In the genomic region with DNA sequence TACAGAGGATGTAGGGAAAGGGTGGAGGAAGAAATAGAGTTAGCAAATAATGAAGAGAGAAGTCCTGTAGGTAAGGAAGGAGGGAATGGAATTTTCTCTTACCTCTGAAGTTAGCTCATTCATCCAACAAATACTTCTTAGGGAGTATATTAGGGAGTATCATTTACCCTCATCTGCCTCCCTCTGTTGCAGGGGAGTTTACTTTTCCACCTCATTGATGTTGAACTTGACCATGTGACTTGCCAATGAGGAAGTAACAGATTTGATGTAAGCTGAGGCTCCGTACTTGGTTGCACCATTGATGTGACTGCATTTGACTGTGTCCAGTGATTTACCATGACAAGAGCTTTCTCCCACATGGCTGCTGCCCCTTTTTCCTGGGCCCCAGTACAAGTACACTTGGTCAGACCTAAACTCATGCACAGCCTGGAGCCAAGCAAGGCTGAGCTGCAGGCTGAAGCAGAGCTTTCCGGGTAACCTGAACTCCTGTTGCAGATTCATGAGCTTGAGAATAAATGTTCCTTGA, we compare ENCODE assay signal across 24 cellular contexts.
"Had no signal": no experiment of that assay in that cellular context is flagged by ENCODE, and none has a peak within 500 bp of the region (broad histone marks: within the 10 kb centered on the region; RNA-seq: fewer than 3 reads in every experiment).

No MANE protein-coding gene starts in this region.

- DNase-seq: activated CD4-positive, alpha-beta T cell treated with anti-CD3 and anti-CD28 coated beads for 36 hours; activated CD4-positive, CD25-positive, alpha-beta regulatory T cell; activated CD8-positive, alpha-beta memory T cell treated with anti-CD3 and anti-CD28 coated beads, Interleukin-2, amount 10 ng/mL, durations not matched to agents 7 days and 5 days; activated CD8-positive, alpha-beta T cell treated with anti-CD3 and anti-CD28 coated beads, Interleukin-2, amount 10 ng/mL, durations not matched to agents 7 days and 5 days; activated naive CD8-positive, alpha-beta T cell treated with anti-CD3 and anti-CD28 coated beads, Interleukin-2, amount 50 U/mL, for 24 hours; activated T-cell treated with anti-CD3 and anti-CD28 coated beads, Interleukin-2, amount 50 U/mL, for 48 hours; amygdala; caudate nucleus; endodermal cell; foreskin fibroblast; heart left ventricle; hypothalamus; immature natural killer cell; kidney; left colon; midbrain; naive thymus-derived CD4-positive, alpha-beta T cell; nucleus accumbens; stimulated activated CD4-positive, alpha-beta T cell treated with anti-CD3 and anti-CD28 coated beads, Interleukin-2, amount 100 ng/mL, for 48 hours; stimulated activated naive CD8-positive, alpha-beta T cell treated with anti-CD3 and anti-CD28 coated beads, Interleukin-15, amount 100 ng/mL, for 72 hours; substantia nigra had no signal

- H3K4me1 ChIP-seq: vagina had no signal

- H3K9me3 ChIP-seq: heart left ventricle, right atrium auricular region, vagina had no signal

- H2AFZ ChIP-seq: parathyroid adenoma had no signal

- FAIRE-seq: kidney had no signal

- H3K9ac ChIP-seq: parathyroid adenoma had no signal

- H3K27me3 ChIP-seq: right atrium auricular region, vagina had no signal

- H3K4me3 ChIP-seq: heart left ventricle, right atrium auricular region, vagina had no signal

- H3K36me3 ChIP-seq: heart left ventricle, right atrium auricular region, vagina had no signal

- H3K27ac ChIP-seq: heart left ventricle, parathyroid adenoma, right atrium auricular region, vagina had no signal

- H3K79me2 ChIP-seq: parathyroid adenoma had no signal
